Comparison of ENCODE assay signal across 11 cellular contexts in the genomic region with DNA sequence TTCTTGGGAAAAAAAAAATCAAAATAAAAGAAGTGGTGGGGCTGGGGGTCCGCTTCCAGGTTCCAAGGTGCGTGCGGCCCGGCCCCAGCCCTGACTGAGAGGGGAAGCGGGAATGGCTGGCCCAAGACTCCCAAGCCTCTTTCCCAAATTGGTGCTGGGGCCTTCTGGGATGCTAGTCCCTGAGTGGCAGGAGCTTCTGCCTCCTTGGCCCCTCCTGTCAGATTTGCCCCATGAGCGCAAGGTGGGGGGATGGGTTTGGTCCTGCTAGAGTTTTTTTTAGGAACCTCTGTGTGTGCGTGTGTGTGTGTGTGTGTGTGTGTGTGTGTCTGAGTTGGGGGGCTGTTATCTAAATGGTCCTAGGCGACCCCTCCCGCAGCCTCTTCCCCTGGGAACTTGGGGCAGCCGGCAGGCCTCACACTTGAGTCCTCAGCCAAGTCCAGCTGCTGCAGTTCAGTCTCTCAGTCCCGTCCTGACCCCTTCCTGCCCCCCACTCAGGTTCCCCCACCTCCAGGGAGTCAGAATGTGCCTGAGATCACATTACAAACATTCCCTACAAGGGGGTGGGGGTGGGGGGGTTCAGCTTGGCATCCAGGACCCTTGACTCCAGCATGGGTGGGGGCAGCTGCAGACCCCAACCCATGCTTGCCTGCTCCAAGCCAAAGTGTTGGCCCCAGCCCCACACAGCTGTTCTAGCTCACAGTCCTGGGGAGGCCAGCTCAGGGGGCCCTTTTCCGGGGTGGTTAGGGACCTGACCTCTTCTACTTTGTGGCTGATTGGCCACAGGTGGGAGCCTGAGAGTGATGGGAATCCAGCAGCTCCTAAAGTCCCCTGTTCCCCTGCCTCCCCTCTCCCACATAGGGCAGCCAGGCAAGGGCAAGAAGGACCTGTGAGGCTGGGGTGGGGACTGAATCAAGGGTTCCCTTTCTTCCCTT. TPM values are rescaled to one million over a fixed set of nuclear protein-coding genes. Genes with fewer than 3 reads are reported as not detected.
DNase-seq lines count a peak whose midpoint lies in the region; ATAC-seq, FAIRE-seq and TF ChIP-seq lines count a peak whose summit lies in the region.
"Had no signal": no experiment of that assay in that cellular context is flagged by ENCODE, and none has a peak within 500 bp of the region (broad histone marks: within the 10 kb centered on the region; RNA-seq: fewer than 3 reads in every experiment).

No MANE protein-coding gene starts in this region.

- peaks cover 4% of the 10 kb centered on the region for H3K9me1 ChIP-seq in keratinocyte (ENCODE audit: control insufficient read depth, extremely low read depth, insufficient read depth, low read length)

- H3K27ac Mint-ChIP-seq in activated naive CD4-positive, alpha-beta T cell treated with anti-CD3 and anti-CD28 coated beads, Interleukin-2, amount 50 U/mL, for 72 hours = no peak overlapping the region
- H3K27ac Mint-ChIP-seq: activated naive CD4-positive, alpha-beta T cell treated with anti-CD3 and anti-CD28 coated beads, Interleukin-2, amount 10 ng/mL, durations not matched to agents 7 days and 5 days; T-helper 2 cell treated with Interferon-gamma antibody and Interleukin-4, amounts not matched to agents 5 μg/mL and 100 μg/mL, for 36 hours had no signal

- FAIRE-seq in keratinocyte (lab: Jason Lieb, UNC) = no peak
- FAIRE-seq: G401.6 had no signal

- dilution Hi-C loops in keratinocyte (cut with MboI; ENCODE audit: extremely low pct_ligation_motif_present, low sequenced_read_pairs) = no loop called here

- CTCF ChIA-PET in HEK293 (lab: Yijun Ruan, JAX) (interaction anchor here (5.8 kb wide), 1 partner anchor 389 kb away, joined by 137 read pairs; no protein-coding TSS in a partner anchor), HEK293T (lab: Yijun Ruan, JAX) (interaction anchor here (0.6 to 2.2 kb wide), 3 partner anchors 11 to 555 kb away, joined by 3 to 6 read pairs (median 5); no protein-coding TSS in a partner anchor)

- H3K4me1 ChIP-seq in HEK293 (ENCODE audit: control insufficient read depth, insufficient read depth, low read length) = no peaks in the 10 kb centered on the region; the same call in 1 of the 2 replicates
- peaks cover 39% of the 10 kb centered on the region for H3K4me1 ChIP-seq in keratinocyte (ENCODE audit: control insufficient read depth, extremely low read depth, insufficient read depth, low read length)
- H3K4me1 ChIP-seq in skeletal muscle satellite cell (ENCODE audit: control insufficient read depth, insufficient read depth, low read length) = peaks cover 17% of the 10 kb centered on the region

- no peaks in the 10 kb centered on the region for H3K9me3 ChIP-seq in HEK293 (ENCODE audit: control insufficient read depth, insufficient read depth, low read depth, low read length)
- H3K9me3 ChIP-seq in keratinocyte (ENCODE audit: control insufficient read depth, low read depth, low read length) = no peaks in the 10 kb centered on the region
- H3K9me3 ChIP-seq in skeletal muscle satellite cell (replicated peaks; ENCODE audit: low read length) = no peaks in the 10 kb centered on the region

- H3K4me3 ChIP-seq in HEK293 (ENCODE audit: low read depth, low read length) (no peak overlapping the region), astrocyte of the spinal cord (ENCODE audit: low read depth, low read length) (peak overlapping the region; percentile 21), keratinocyte (ENCODE audit: control insufficient read depth in 2 of 3, extremely low read depth in 1 of 3, insufficient read depth in 2 of 3, low read depth in 1 of 3, low read length in 3 of 3) (peak overlapping the region; percentile 67 to 86 (median 68)), skeletal muscle satellite cell (ENCODE audit: low read length) (peak overlapping the region; percentile 11)

- DNase-seq in astrocyte of the spinal cord (ENCODE audit: low read depth, low spot score) (no peak), keratinocyte (ENCODE audit: low read depth, low spot score) (no peak), D341Med (ENCODE audit: low spot score) (no peak), HEK293T (ENCODE audit: extremely low spot score) (no peak)
- DNase-seq in activated naive CD4-positive, alpha-beta T cell treated with anti-CD3 and anti-CD28 coated beads, Interleukin-2, amount 50 U/mL, for 72 hours (ENCODE audit: low spot score in 2 of 2) = no peak

- in situ Hi-C loops in astrocyte of the spinal cord (cut with HindIII; ENCODE audit: low sequenced_read_pairs) = no loop called here

- H3K79me2 ChIP-seq in keratinocyte (ENCODE audit: control insufficient read depth, insufficient read depth, low read length) = peaks cover 91% of the 10 kb centered on the region

- H3K36me3 Mint-ChIP-seq in activated naive CD4-positive, alpha-beta T cell treated with anti-CD3 and anti-CD28 coated beads, Interleukin-2, amount 50 U/mL, for 72 hours = no peaks in the 10 kb centered on the region

- POLR2A ChIA-PET in HEK293 (lab: Yijun Ruan, JAX) (interaction anchor here (0.6 kb wide), 1 partner anchor 9 kb away, joined by 5 read pairs; no protein-coding TSS in a partner anchor), HEK293T (lab: Yijun Ruan, JAX) (interaction anchor here (1.2 kb wide), 1 partner anchor 248 kb away, joined by 3 read pairs; no protein-coding TSS in a partner anchor)

- H4K20me1 ChIP-seq in keratinocyte (ENCODE audit: control insufficient read depth, extremely low read depth, insufficient read depth, low read length) = peaks cover 21% of the 10 kb centered on the region

- peak overlapping the region; percentile 81 for H3K9ac ChIP-seq in keratinocyte (ENCODE audit: control insufficient read depth, extremely low read depth, insufficient read depth, low read length)
- no peak overlapping the region for H3K9ac ChIP-seq in skeletal muscle satellite cell (ENCODE audit: low read depth, low read length)

- H3K36me3 ChIP-seq in HEK293 (ENCODE audit: control insufficient read depth in 2 of 2, insufficient read depth in 1 of 2, low read length in 2 of 2) = peaks cover 0 to 22% of the 10 kb centered on the region in 2 experiments; a peak in 1 of 3 replicates
- H3K36me3 ChIP-seq in keratinocyte (ENCODE audit: control insufficient read depth in 2 of 2, extremely low read depth in 1 of 2, insufficient read depth in 2 of 2, low read length in 2 of 2) = peaks cover 3 to 22% of the 10 kb centered on the region in 2 experiments
- H3K36me3 ChIP-seq in skeletal muscle satellite cell (ENCODE audit: insufficient read depth, low read length) = no peaks in the 10 kb centered on the region

- TF ChIP-seq CTCF in HEK293 (tag by site-specific recombination; IDR thresholded peaks at IDR 0.05) = no peak
- TF ChIP-seq CTCF in astrocyte of the spinal cord (IDR thresholded peaks at IDR 0.05; ENCODE audit: low read depth, low read length) = no peak
- no peak for TF ChIP-seq CTCF in keratinocyte (optimal IDR thresholded peaks at IDR 0.05 in 1 of 3, IDR thresholded peaks at IDR 0.05 in 1 of 3, conservative IDR thresholded peaks at IDR 0.05 in 1 of 3; ENCODE audit: extremely low read depth in 1 of 3, insufficient read depth in 2 of 3, low read length in 3 of 3)

- H3K27ac ChIP-seq in HEK293 (ENCODE audit: extremely low read depth, low read depth, low read length) (no peak overlapping the region), keratinocyte (ENCODE audit: control insufficient read depth, insufficient read depth, low read length) (peak overlapping the region; percentile 92)

- H3K27me3 ChIP-seq in keratinocyte (ENCODE audit: control insufficient read depth, extremely low read depth, insufficient read depth, low read length) = no peaks in the 10 kb centered on the region
- no peaks in the 10 kb centered on the region for H3K27me3 ChIP-seq in skeletal muscle satellite cell (ENCODE audit: control insufficient read depth, insufficient read depth, low read length)

- H2AFZ ChIP-seq in keratinocyte (ENCODE audit: control insufficient read depth, low read length) = no peak overlapping the region

- no peak for ATAC-seq in GM21390 (IDR thresholded peaks at IDR 0.05; ENCODE audit: unreplicated experiment)
- no peak for ATAC-seq in activated naive CD4-positive, alpha-beta T cell treated with anti-CD3 and anti-CD28 coated beads, Interleukin-2, amount 50 U/mL, for 72 hours

- peaks cover 0 to 3% of the 10 kb centered on the region in 2 donors for H3K9me3 Mint-ChIP-seq in activated naive CD4-positive, alpha-beta T cell treated with anti-CD3 and anti-CD28 coated beads, Interleukin-2, amount 50 U/mL, for 72 hours
- H3K9me3 Mint-ChIP-seq: activated naive CD4-positive, alpha-beta T cell treated with anti-CD3 and anti-CD28 coated beads, Interleukin-2, amount 10 ng/mL, durations not matched to agents 7 days and 5 days; T-helper 2 cell treated with Interferon-gamma antibody and Interleukin-4, amounts not matched to agents 5 μg/mL and 100 μg/mL, for 36 hours had no signal

- peak overlapping the region; percentile 83 for H3K4me2 ChIP-seq in keratinocyte (ENCODE audit: control insufficient read depth, extremely low read depth, insufficient read depth, low read depth, low read length)
- H3K4me2 ChIP-seq in skeletal muscle satellite cell (ENCODE audit: low read length) = peak overlapping the region; percentile 81

TF ChIP-seq in HEK293, 187 proteins besides CTCF, POLR2A, EP300 and RAD21 (continues in another document):
- 0 out of 2 replicates have a peak, but pooled peaks have one; percentile 11 for TF ChIP-seq GLIS1 (tag by site-specific recombination; IDR thresholded peaks at IDR 0.05)
- no peak for TF ChIP-seq ZIC2 (tag by site-specific recombination; IDR thresholded peaks at IDR 0.05)

TF ChIP-seq in HEK293T, 16 proteins besides CTCF, POLR2A, EP300 and RAD21:
- no peak for TF ChIP-seq ARNT (IDR thresholded peaks at IDR 0.05)
- no peak for TF ChIP-seq FOXM1 (IDR thresholded peaks at IDR 0.05; ENCODE audit: borderline replicate concordance)
- no peak for TF ChIP-seq CTBP1 (IDR thresholded peaks at IDR 0.05; ENCODE audit: borderline replicate concordance)
- TF ChIP-seq FOXA1 (IDR thresholded peaks at IDR 0.05) = no peak

RNA-seq across cellular contexts. Expression of a gene that starts 4.0 kb away (rescaled TPM):
- 90.3 to 137 TPM (median 120 TPM) in 3 replicates for polyA plus RNA-seq in keratinocyte
- 35.3 TPM for polyA plus RNA-seq in keratinocyte (2011; ENCODE audit: low read depth)
- 46.6 and 79.5 TPM in 2 replicates for polyA plus RNA-seq in keratinocyte (2011; cell fraction: cytosol; rRNA removed)
- 147 and 197 TPM in 2 replicates for polyA plus RNA-seq in keratinocyte (2011; cell fraction: nucleus; rRNA removed)
- 59.0 and 122 TPM in 2 replicates for polyA plus RNA-seq in keratinocyte (2012; ENCODE audit: low replicate concordance)
- polyA minus RNA-seq in keratinocyte = 86.4 to 129 TPM (median 110 TPM) in 3 replicates
- polyA minus RNA-seq in keratinocyte (2011; cell fraction: cytosol; rRNA and poly(A)+ RNA removed) = 140 TPM
- 173 and 187 TPM in 2 replicates for polyA minus RNA-seq in keratinocyte (2011; cell fraction: nucleus; rRNA and poly(A)+ RNA removed)
- 14.7 and 14.9 TPM in 2 replicates for total RNA-seq in skeletal muscle satellite cell (2012; rRNA removed)
- 1 to 10 TPM; 2.0 to 3.3 TPM for total RNA-seq in activated naive CD4-positive, alpha-beta T cell treated with anti-CD3 and anti-CD28 coated beads, Interleukin-2, amount 50 U/mL, for 72 hours
